18 cellular contexts compared by ENCODE assay signal in the genomic region with DNA sequence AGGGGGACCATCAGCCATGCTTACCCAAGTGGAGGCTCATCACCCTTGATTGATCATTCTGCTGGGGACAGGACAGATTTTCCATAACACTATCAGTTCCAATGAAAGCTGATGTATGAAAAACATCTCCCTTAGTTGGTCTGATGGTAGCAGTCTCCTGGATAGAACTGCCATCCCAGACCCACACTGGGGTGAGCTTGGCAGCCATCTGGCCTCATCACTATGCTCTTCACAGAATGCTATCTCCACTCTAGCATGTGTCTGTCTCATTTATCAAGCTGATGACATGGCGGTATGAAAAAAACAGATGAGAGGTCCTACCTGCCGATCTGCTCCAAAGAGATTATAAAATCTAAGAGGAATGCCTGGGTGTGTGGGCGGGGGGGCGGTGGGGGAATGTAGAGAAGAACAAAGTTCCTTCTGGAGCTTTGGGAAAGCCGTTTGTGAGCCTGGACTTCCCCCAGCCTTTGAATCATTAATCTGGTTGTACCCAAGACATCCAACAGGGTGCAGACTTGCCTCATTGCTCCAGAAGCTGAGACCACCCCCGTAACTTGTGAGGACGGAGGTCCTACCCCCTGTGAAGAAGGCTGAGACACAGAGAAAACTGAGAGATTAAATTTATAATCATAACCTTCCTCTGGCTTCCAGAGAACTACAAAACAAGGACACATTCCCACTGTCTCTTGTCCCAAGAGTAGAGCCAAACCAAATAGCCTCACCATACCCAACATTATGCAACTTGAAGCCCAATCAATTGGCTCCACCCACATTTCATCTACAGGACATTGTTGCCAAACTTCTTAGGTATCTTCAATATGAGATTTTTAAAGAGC.
DNase-seq lines count a peak whose midpoint lies in the region; ATAC-seq and TF ChIP-seq lines count a peak whose summit lies in the region.
"Had no signal": no experiment of that assay in that cellular context is flagged by ENCODE, and none has a peak within 500 bp of the region (broad histone marks: within the 10 kb centered on the region; RNA-seq: fewer than 3 reads in every experiment).

No MANE protein-coding gene starts in this region.

- H3K27me3 ChIP-seq in GM23338 (ENCODE audit: insufficient read depth) (no peaks in the 10 kb centered on the region), endodermal cell (ENCODE audit: control insufficient read depth, insufficient read depth, low read length, poor library complexity, severe bottlenecking) (no peaks in the 10 kb centered on the region), mesendoderm (ENCODE audit: insufficient read depth, low read length, poor library complexity) (no peaks in the 10 kb centered on the region)
- H3K27me3 ChIP-seq: ascending aorta, pancreas, sigmoid colon, thyroid gland had no signal

- no peak overlapping the region for H3K27ac ChIP-seq in GM23338 (ENCODE audit: low read depth)
- no peak overlapping the region for H3K27ac ChIP-seq in endodermal cell (ENCODE audit: low read depth, low read length)
- H3K27ac ChIP-seq in mesendoderm (ENCODE audit: low read depth, low read length), result no peak overlapping the region
- H3K27ac ChIP-seq: ascending aorta, pancreas, thyroid gland had no signal

- no peaks in the 10 kb centered on the region for H3K79me1 ChIP-seq in mesendoderm (ENCODE audit: low read length)

- H3K9ac ChIP-seq in endodermal cell (ENCODE audit: extremely low read depth, low read length, poor library complexity, severe bottlenecking) (no peak overlapping the region), mesendoderm (ENCODE audit: low read length) (no peak overlapping the region)

- H3K9me3 ChIP-seq in endodermal cell (ENCODE audit: control insufficient read depth, low read length), result no peaks in the 10 kb centered on the region
- H3K9me3 ChIP-seq: ascending aorta, pancreas, sigmoid colon, thyroid gland had no signal

- DNase-seq in GM23338 (ENCODE audit: low spot score) (peak; percentile 39), NCI-H226 (peak; percentile 55), endodermal cell (no peak), mesendoderm (no peak), NCI-H2029 treated with DMSO at 0.1 percent for 48 hours (lab: John Stamatoyannopoulos, UW) (no peak)
- no peak for DNase-seq in stimulated activated CD8-positive, alpha-beta memory T cell treated with anti-CD3 and anti-CD28 coated beads, Interleukin-4, amount 100 ng/mL, for 48 hours
- DNase-seq in activated CD4-positive, alpha-beta T cell treated with anti-CD3 and anti-CD28 coated beads, Interleukin-2, amount 10 ng/mL, durations not matched to agents 24 days and 14 days, result no peak
- DNase-seq: activated CD8-positive, alpha-beta T cell treated with anti-CD3 and anti-CD28 coated beads, Interleukin-2, amount 10 ng/mL, durations not matched to agents 7 days and 5 days; activated T-cell treated with anti-CD3 and anti-CD28 coated beads, Interleukin-2, amount 50 U/mL, for 48 hours; GF-D8; naive thymus-derived CD4-positive, alpha-beta T cell; NCI-H187; pancreas; sigmoid colon; stimulated activated naive CD4-positive, alpha-beta T cell; thyroid gland had no signal

- H3K36me3 Mint-ChIP-seq in GM23338 (ENCODE audit: low read depth) (no peaks in the 10 kb centered on the region; the same call in 2 of the 3 replicates), endodermal cell (ENCODE audit: low read depth) (no peaks in the 10 kb centered on the region)
- H3K36me3 Mint-ChIP-seq in activated CD4-positive, alpha-beta T cell treated with anti-CD3 and anti-CD28 coated beads, Interleukin-2, amount 10 ng/mL, durations not matched to agents 24 days and 14 days (ENCODE audit: low read depth), result no peaks in the 10 kb centered on the region
- H3K36me3 Mint-ChIP-seq: activated naive CD4-positive, alpha-beta T cell treated with anti-CD3 and anti-CD28 coated beads, Interleukin-2, amount 50 U/mL, for 24 hours; naive thymus-derived CD4-positive, alpha-beta T cell had no signal

- H3K4me2 ChIP-seq in GM23338 (no peak overlapping the region), mesendoderm (ENCODE audit: low read length) (no peak overlapping the region)

- intact Hi-C loops in activated CD4-positive, alpha-beta T cell treated with anti-CD3 and anti-CD28 coated beads, Interleukin-2, amount 10 ng/mL, durations not matched to agents 24 days and 14 days (cut with micrococcal nuclease), result no loop called here

- H3K4me1 Mint-ChIP-seq in GM23338 (peaks cover 14% of the 10 kb centered on the region), endodermal cell (peaks cover 20% of the 10 kb centered on the region)
- H3K4me1 Mint-ChIP-seq in activated CD4-positive, alpha-beta T cell treated with anti-CD3 and anti-CD28 coated beads, Interleukin-2, amount 10 ng/mL, durations not matched to agents 24 days and 14 days, result no peaks in the 10 kb centered on the region
- H3K4me1 Mint-ChIP-seq: activated naive CD4-positive, alpha-beta T cell treated with anti-CD3 and anti-CD28 coated beads, Interleukin-2, amount 50 U/mL, for 24 hours; naive thymus-derived CD4-positive, alpha-beta T cell had no signal

- H3K23ac ChIP-seq in mesendoderm (ENCODE audit: low read length), result no peak overlapping the region

- H3F3A ChIP-seq in GM23338 (replicated peaks; ENCODE audit: low read depth), result no peaks in the 10 kb centered on the region

- H3K4me1 ChIP-seq in GM23338 (ENCODE audit: insufficient read depth) (0 out of 2 replicates have a peak, but pooled peaks cover 4% of the 10 kb centered on the region), endodermal cell (ENCODE audit: control insufficient read depth, insufficient read depth, low read length) (peaks cover 10% of the 10 kb centered on the region), mesendoderm (ENCODE audit: control insufficient read depth, low read depth, low read length) (peaks cover 9% of the 10 kb centered on the region)
- H3K4me1 ChIP-seq: pancreas, thyroid gland had no signal

- H3K27me3 Mint-ChIP-seq in GM23338 (ENCODE audit: insufficient read depth, low read depth, poor library complexity) (no peaks in the 10 kb centered on the region), endodermal cell (ENCODE audit: insufficient read depth) (peaks cover 44% of the 10 kb centered on the region)
- H3K27me3 Mint-ChIP-seq in activated CD4-positive, alpha-beta T cell treated with anti-CD3 and anti-CD28 coated beads, Interleukin-2, amount 10 ng/mL, durations not matched to agents 24 days and 14 days, result no peaks in the 10 kb centered on the region

- H3K56ac ChIP-seq in mesendoderm (ENCODE audit: low read length), result no peak overlapping the region

- H3K27ac Mint-ChIP-seq in GM23338, result no peak overlapping the region
- H3K27ac Mint-ChIP-seq in endodermal cell, result no peak overlapping the region
- H3K27ac Mint-ChIP-seq in activated CD4-positive, alpha-beta T cell treated with anti-CD3 and anti-CD28 coated beads, Interleukin-2, amount 10 ng/mL, durations not matched to agents 24 days and 14 days, result no peak overlapping the region
- H3K27ac Mint-ChIP-seq: activated CD8-positive, alpha-beta T cell treated with anti-CD3 and anti-CD28 coated beads, Interleukin-2, amount 10 ng/mL, durations not matched to agents 7 days and 5 days; activated naive CD4-positive, alpha-beta T cell treated with anti-CD3 and anti-CD28 coated beads, Interleukin-2, amount 50 U/mL, for 24 hours; naive thymus-derived CD4-positive, alpha-beta T cell had no signal

- no peak overlapping the region for H2BK5ac ChIP-seq in mesendoderm (ENCODE audit: low read length)

- H3K18ac ChIP-seq in mesendoderm (ENCODE audit: low read length), result peak overlapping the region; percentile 55

- H3K36me3 ChIP-seq in GM23338 (ENCODE audit: insufficient read depth) (no peaks in the 10 kb centered on the region), endodermal cell (ENCODE audit: control insufficient read depth, insufficient read depth, low read length) (no peaks in the 10 kb centered on the region), mesendoderm (ENCODE audit: control insufficient read depth, insufficient read depth, low read length) (no peaks in the 10 kb centered on the region)
- H3K36me3 ChIP-seq: ascending aorta, pancreas, sigmoid colon, thyroid gland had no signal

- TF ChIP-seq CTCF in GM23338 (conservative IDR thresholded peaks at IDR 0.05; ENCODE audit: low read depth in 2 of 2) (peak; percentile 31 to 54; a peak in 3 of 4 replicates), endodermal cell (conservative IDR thresholded peaks at IDR 0.05) (peak; percentile 64)

- no peak overlapping the region for H3K4ac ChIP-seq in mesendoderm (ENCODE audit: low read depth, low read length)

- H4K5ac ChIP-seq in mesendoderm (ENCODE audit: low read length), result no peak overlapping the region

- no peak overlapping the region for H2BK120ac ChIP-seq in mesendoderm (ENCODE audit: low read depth, low read length)

- H4K20me1 ChIP-seq in GM23338 (replicated peaks; ENCODE audit: insufficient read depth), result no peaks in the 10 kb centered on the region

- WGBS in endodermal cell (ENCODE audit: insufficient coverage in 1 of 2, insufficient read length in 1 of 2), 2 experiments, result 61 to 77% methylated on average over 4 to 7 of the region's 7 CpGs
- WGBS in mesendoderm (ENCODE audit: extremely low coverage, insufficient coverage, low lambda C conversion rate), result no CpG with 5 or more reads among the region's 7 CpGs

- H3K9me3 Mint-ChIP-seq in GM23338, result no peaks in the 10 kb centered on the region
- no peaks in the 10 kb centered on the region for H3K9me3 Mint-ChIP-seq in endodermal cell
- H3K9me3 Mint-ChIP-seq in activated CD4-positive, alpha-beta T cell treated with anti-CD3 and anti-CD28 coated beads, Interleukin-2, amount 10 ng/mL, durations not matched to agents 24 days and 14 days, result no peaks in the 10 kb centered on the region
- H3K9me3 Mint-ChIP-seq: activated naive CD4-positive, alpha-beta T cell treated with anti-CD3 and anti-CD28 coated beads, Interleukin-2, amount 50 U/mL, for 24 hours had no signal

- no peak overlapping the region for H2BK15ac ChIP-seq in mesendoderm (replicated peaks; ENCODE audit: low read depth)

- peaks cover 13% of the 10 kb centered on the region for H3K9me2 ChIP-seq in GM23338 (ENCODE audit: insufficient read depth)

- H2AK5ac ChIP-seq in mesendoderm (ENCODE audit: low read length), result no peak overlapping the region

- no peak overlapping the region for H3K4me3 ChIP-seq in GM23338
- no peak overlapping the region for H3K4me3 ChIP-seq in endodermal cell (ENCODE audit: low read length)
- no peak overlapping the region for H3K4me3 ChIP-seq in mesendoderm (ENCODE audit: low read length)
- H3K4me3 ChIP-seq: ascending aorta, pancreas, sigmoid colon, thyroid gland had no signal

- peak; percentile 31; the same call in 2 of the 3 replicates for ATAC-seq in GM23338
- ATAC-seq: activated CD8-positive, alpha-beta T cell treated with anti-CD3 and anti-CD28 coated beads, Interleukin-2, amount 10 ng/mL, durations not matched to agents 7 days and 5 days; naive thymus-derived CD4-positive, alpha-beta T cell had no signal

- no peak overlapping the region for H4K8ac ChIP-seq in mesendoderm (ENCODE audit: low read depth, low read length)

- H2AFZ ChIP-seq in GM23338, result no peak overlapping the region

- no peak overlapping the region for H3K4me3 Mint-ChIP-seq in GM23338
- H3K4me3 Mint-ChIP-seq in endodermal cell, result no peak overlapping the region
- no peak overlapping the region for H3K4me3 Mint-ChIP-seq in activated CD4-positive, alpha-beta T cell treated with anti-CD3 and anti-CD28 coated beads, Interleukin-2, amount 10 ng/mL, durations not matched to agents 24 days and 14 days
- H3K4me3 Mint-ChIP-seq: activated CD8-positive, alpha-beta T cell treated with anti-CD3 and anti-CD28 coated beads, Interleukin-2, amount 10 ng/mL, durations not matched to agents 7 days and 5 days; activated naive CD4-positive, alpha-beta T cell treated with anti-CD3 and anti-CD28 coated beads, Interleukin-2, amount 50 U/mL, for 24 hours; naive thymus-derived CD4-positive, alpha-beta T cell had no signal

- H3K79me2 ChIP-seq in GM23338 (replicated peaks; ENCODE audit: insufficient read depth) (no peaks in the 10 kb centered on the region), mesendoderm (ENCODE audit: control insufficient read depth, insufficient read depth, low read length) (no peaks in the 10 kb centered on the region)

Comparison
In these comparisons a context has a peak if more than half of its experiments do, and no peak if none do; other contexts are left out.
1. DNase-seq: peak in GM23338 (single experiment) and NCI-H226 (single experiment); none in endodermal cell (single experiment), mesendoderm (single experiment), stimulated activated CD8-positive, alpha-beta memory T cell treated with anti-CD3 and anti-CD28 coated beads, Interleukin-4, amount 100 ng/mL, for 48 hours (single experiment), NCI-H2029 treated with DMSO at 0.1 percent for 48 hours (single experiment) and activated CD4-positive, alpha-beta T cell treated with anti-CD3 and anti-CD28 coated beads, Interleukin-2, amount 10 ng/mL, durations not matched to agents 24 days and 14 days (single experiment).